17 cellular contexts compared by ENCODE assay signal in the genomic region with DNA sequence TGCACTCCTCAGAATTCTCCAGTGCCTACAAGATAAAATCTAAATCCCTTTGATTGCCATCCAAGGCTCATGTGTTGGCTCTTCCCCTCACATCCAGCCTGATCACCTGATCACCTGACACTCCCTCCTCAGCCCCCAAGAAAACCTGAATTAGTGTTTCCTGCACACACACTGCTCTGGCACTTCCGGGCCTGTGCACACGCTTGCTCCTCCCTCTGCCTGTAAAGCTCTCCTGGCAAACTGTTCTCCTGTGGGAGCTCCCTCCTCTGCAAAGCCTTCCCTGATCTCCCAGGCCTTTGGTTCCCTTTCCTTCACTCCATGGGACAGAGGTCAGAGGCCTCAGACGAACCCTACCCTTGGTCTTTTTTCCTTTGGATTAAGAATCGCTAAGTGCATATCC.
"Had no signal": no experiment of that assay in that cellular context is flagged by ENCODE, and none has a peak within 500 bp of the region (broad histone marks: within the 10 kb centered on the region; RNA-seq: fewer than 3 reads in every experiment).

No MANE protein-coding gene starts in this region.

- ATAC-seq: body of pancreas, left lobe of liver, pancreas had no signal

- H3K4me3 ChIP-seq: body of pancreas, pancreas, stomach, thoracic aorta had no signal

- H3K27ac ChIP-seq: body of pancreas, pancreas, stomach, thoracic aorta had no signal

- H3K36me3 ChIP-seq: pancreas, stomach, thoracic aorta had no signal

- H3K27ac Mint-ChIP-seq: activated CD4-positive, alpha-beta memory T cell treated with anti-CD3 and anti-CD28 coated beads for 36 hours; activated naive CD4-positive, alpha-beta T cell treated with anti-CD3 and anti-CD28 coated beads for 36 hours; dendritic cell treated with granulocyte-macrophage colony-stimulating factor and Interleukin-4, amounts not matched to agents 40 ng/mL and 50 ng/mL, for 4 days had no signal

- H3K4me1 ChIP-seq: body of pancreas, pancreas, stomach had no signal

- DNase-seq: activated CD4-positive, alpha-beta memory T cell treated with anti-CD3 and anti-CD28 coated beads for 36 hours; activated CD4-positive, CD25-positive, alpha-beta regulatory T cell treated with anti-CD3 and anti-CD28 coated beads, Interleukin-2, amount 50 U/mL, for 72 hours; activated CD8-positive, alpha-beta memory T cell treated with anti-CD3 and anti-CD28 coated beads, Interleukin-2, amount 50 U/mL, for 4 hours; activated naive CD4-positive, alpha-beta T cell treated with anti-CD3 and anti-CD28 coated beads for 36 hours; amniotic stem cell; body of pancreas; cerebellar nuclear complex; head of caudate nucleus; mesendoderm; pancreas; stimulated activated CD4-positive, alpha-beta T cell treated with anti-CD3 and anti-CD28 coated beads, Interleukin-15, amount 100 ng/mL, for 24 hours; stimulated activated CD4-positive, alpha-beta T cell treated with anti-CD3 and anti-CD28 coated beads, Interleukin-4, amount 100 ng/mL, for 4 hours; stomach; T-helper 2 cell had no signal

- H3K9me3 ChIP-seq: body of pancreas, pancreas, stomach, thoracic aorta had no signal

- H3K27me3 ChIP-seq: body of pancreas, pancreas, stomach had no signal

- H3K9me3 Mint-ChIP-seq: activated CD4-positive, alpha-beta memory T cell treated with anti-CD3 and anti-CD28 coated beads for 36 hours; activated naive CD4-positive, alpha-beta T cell treated with anti-CD3 and anti-CD28 coated beads for 36 hours; dendritic cell treated with granulocyte-macrophage colony-stimulating factor and Interleukin-4, amounts not matched to agents 40 ng/mL and 50 ng/mL, for 4 days had no signal

- H3K27me3 Mint-ChIP-seq: activated CD4-positive, alpha-beta memory T cell treated with anti-CD3 and anti-CD28 coated beads for 36 hours; dendritic cell treated with granulocyte-macrophage colony-stimulating factor and Interleukin-4, amounts not matched to agents 40 ng/mL and 50 ng/mL, for 4 days had no signal

- H3K36me3 Mint-ChIP-seq: activated CD4-positive, alpha-beta memory T cell treated with anti-CD3 and anti-CD28 coated beads for 36 hours had no signal

- H3K4me3 Mint-ChIP-seq: activated CD4-positive, alpha-beta memory T cell treated with anti-CD3 and anti-CD28 coated beads for 36 hours; activated naive CD4-positive, alpha-beta T cell treated with anti-CD3 and anti-CD28 coated beads for 36 hours; dendritic cell treated with granulocyte-macrophage colony-stimulating factor and Interleukin-4, amounts not matched to agents 40 ng/mL and 50 ng/mL, for 4 days had no signal
